ENCODE assay signal across 8 cellular contexts in the genomic region with DNA sequence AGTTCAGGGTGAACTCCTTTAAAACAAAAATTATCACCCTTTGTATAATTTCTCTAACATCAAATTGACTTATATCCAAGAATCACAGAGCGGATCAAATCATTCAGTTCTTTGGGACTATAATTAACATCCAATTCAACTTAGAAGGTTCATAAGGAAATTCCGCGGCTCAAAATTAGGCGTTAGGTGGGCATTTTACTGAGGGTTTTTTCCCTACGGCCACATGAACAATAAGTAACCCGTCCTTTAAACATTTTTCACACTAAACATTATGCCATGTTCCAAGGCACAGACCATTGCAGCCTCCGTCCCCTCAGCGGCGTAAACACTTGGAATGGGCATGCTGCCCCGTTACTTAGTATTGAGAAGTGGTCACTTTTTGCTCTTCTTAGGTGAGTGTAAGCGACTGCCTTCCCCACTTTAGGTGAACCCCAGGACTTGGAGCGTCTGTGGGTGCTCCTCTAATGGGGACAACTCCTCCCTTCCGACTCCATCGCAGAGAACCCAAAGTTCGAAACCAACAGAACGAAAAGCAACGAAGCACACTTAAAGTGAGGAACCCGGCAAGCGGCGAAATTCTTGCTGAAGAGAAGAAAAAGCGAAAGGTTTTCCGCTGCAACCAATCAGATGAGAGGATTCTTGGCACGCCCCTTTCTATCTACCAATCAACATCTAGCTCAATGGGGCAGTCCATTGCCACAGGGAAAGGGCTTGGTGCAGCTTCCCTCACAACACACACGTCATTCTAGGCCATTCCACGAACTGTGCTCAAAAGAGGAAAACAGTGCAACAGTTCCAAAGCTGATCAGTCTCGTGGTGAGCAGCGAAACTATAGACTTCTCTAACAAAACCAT. TPM values are rescaled to one million over a fixed set of nuclear protein-coding genes. Genes with fewer than 3 reads are reported as not detected.
DNase-seq lines count a peak whose midpoint lies in the region; ATAC-seq and TF ChIP-seq lines count a peak whose summit lies in the region.

No MANE protein-coding gene starts in this region.

- H3K36me3 ChIP-seq in SK-N-SH (replicated peaks in 1 of 2; ENCODE audit: control insufficient read depth in 1 of 2, insufficient read depth in 2 of 2, low read length in 1 of 2) (no peaks in the 10 kb centered on the region), trophoblast cell (ENCODE audit: control insufficient read depth in 1 of 2, insufficient read depth in 2 of 2, low read length in 2 of 2) (no peaks in the 10 kb centered on the region), transverse colon (no peaks in the 10 kb centered on the region)

- TF ChIP-seq EP300 in SK-N-SH (IDR thresholded peaks at IDR 0.05; ENCODE audit: borderline replicate concordance in 1 of 2, low read depth in 1 of 2, low read length in 1 of 2) = no peak
- TF ChIP-seq EP300 in transverse colon (IDR thresholded peaks at IDR 0.05; ENCODE audit: low read depth) = no peak

- H3K79me2 ChIP-seq in SK-N-SH (ENCODE audit: insufficient read depth) (peaks cover 40% of the 10 kb centered on the region), trophoblast cell (ENCODE audit: control insufficient read depth, insufficient read depth, low read length, poor library complexity) (peaks cover 19% of the 10 kb centered on the region)

- peak overlapping the region; percentile 96 for H2AFZ ChIP-seq in SK-N-SH (ENCODE audit: low read depth)
- peak overlapping the region; percentile 48 for H2AFZ ChIP-seq in trophoblast cell (ENCODE audit: insufficient read depth, low read length, poor library complexity)

- peak overlapping the region; percentile 86 to 99 for H3K27ac ChIP-seq in SK-N-SH (ENCODE audit: low read depth in 2 of 2, low read length in 1 of 2)
- H3K27ac ChIP-seq in trophoblast cell (ENCODE audit: low read depth, low read length) = peak overlapping the region; percentile 93
- H3K27ac ChIP-seq in transverse colon = peak overlapping the region; percentile 97 to 99 (median 99)

- H2AK5ac ChIP-seq in trophoblast cell (ENCODE audit: low read length) = peak overlapping the region; percentile 21

- H2BK12ac ChIP-seq in trophoblast cell (ENCODE audit: low read length) = peak overlapping the region; percentile 72

- under 1% methylated on average over 27 of the region's 27 CpGs for WGBS in SK-N-SH (ENCODE audit: low lambda C conversion rate)
- WGBS in trophoblast cell (ENCODE audit: extremely low coverage, insufficient coverage, insufficient read length) = no CpG with 5 or more reads among the region's 27 CpGs
- 0 to 2% methylated on average over 7 to 27 of the region's 27 CpGs for WGBS in transverse colon (ENCODE audit: low coverage in 1 of 2), 2 donors

- H3K23ac ChIP-seq in trophoblast cell (ENCODE audit: low read length) = no peak overlapping the region

- peak overlapping the region; percentile 95 to 97 for H3K4me3 ChIP-seq in SK-N-SH (ENCODE audit: low read depth in 2 of 2, low read length in 1 of 2)
- H3K4me3 ChIP-seq in trophoblast cell (ENCODE audit: low read depth, low read length) = peak overlapping the region; percentile 78
- H3K4me3 ChIP-seq in transverse colon = peak overlapping the region; percentile 56 to 85 (median 78)

- in situ Hi-C loops in transverse colon (cut with MboI; ENCODE audit: low pct_ligation_motif_present in 1 of 4, low pct_unique_long_range_greater_than_20kb in 1 of 4, low sequenced_read_pairs in 3 of 4) = no loop called here

- no peaks in the 10 kb centered on the region for H3K27me3 Mint-ChIP-seq in activated naive CD8-positive, alpha-beta T cell treated with anti-CD3 and anti-CD28 coated beads, Interleukin-2, amount 50 U/mL, for 24 hours

- H3K4me2 ChIP-seq in SK-N-SH (peak overlapping the region; percentile 84), trophoblast cell (ENCODE audit: low read length) (peak overlapping the region; percentile 92)

- TF ChIP-seq POLR2A in GM10847 (IDR thresholded peaks at IDR 0.05; ENCODE audit: extremely low read depth, insufficient read length) (peak; percentile 19), transverse colon (IDR thresholded peaks at IDR 0.05) (peak; percentile 83)

- no peaks in the 10 kb centered on the region for H3K9me3 ChIP-seq in SK-N-SH
- no peaks in the 10 kb centered on the region for H3K9me3 ChIP-seq in trophoblast cell (ENCODE audit: insufficient read depth, low read depth, low read length)
- no peaks in the 10 kb centered on the region for H3K9me3 ChIP-seq in transverse colon

- peak overlapping the region; percentile 86 for H2BK5ac ChIP-seq in trophoblast cell (ENCODE audit: low read depth, low read length, poor library complexity)

- peak overlapping the region; percentile 78 for H3K14ac ChIP-seq in trophoblast cell (ENCODE audit: low read length)

- peak overlapping the region; percentile 46 for H4K12ac ChIP-seq in trophoblast cell (ENCODE audit: low read depth, low read length)

- H4K8ac ChIP-seq in trophoblast cell (ENCODE audit: low read depth, low read length) = peak overlapping the region; percentile 70

- no peaks in the 10 kb centered on the region for H3K9me2 ChIP-seq in SK-N-SH

- peak overlapping the region; percentile 90 for H3K4me3 Mint-ChIP-seq in activated naive CD8-positive, alpha-beta T cell treated with anti-CD3 and anti-CD28 coated beads, Interleukin-2, amount 50 U/mL, for 24 hours

- H3K18ac ChIP-seq in trophoblast cell (ENCODE audit: low read length) = peak overlapping the region; percentile 67

- H3K9ac ChIP-seq in SK-N-SH = peak overlapping the region; percentile 89
- H3K9ac ChIP-seq in trophoblast cell (ENCODE audit: low read length) = peak overlapping the region; percentile 95

- peaks cover 10% of the 10 kb centered on the region for H3F3A ChIP-seq in SK-N-SH (replicated peaks; ENCODE audit: insufficient read depth)

- peak overlapping the region; percentile 97 for H3K27ac Mint-ChIP-seq in activated naive CD8-positive, alpha-beta T cell treated with anti-CD3 and anti-CD28 coated beads, Interleukin-2, amount 50 U/mL, for 24 hours

- POLR2A ChIA-PET in SK-N-SH (lab: Yijun Ruan, JAX) = interaction anchor here (0.6 to 1.5 kb wide), 8 partner anchors 10 to 1131 kb away, joined by 3 to 4 read pairs (median 3); no protein-coding TSS in a partner anchor

- H4K20me1 ChIP-seq in SK-N-SH (ENCODE audit: insufficient read depth) = peaks cover 33% of the 10 kb centered on the region

- TF ChIP-seq CTCF in SK-N-SH (IDR thresholded peaks at IDR 0.05) = no peak
- TF ChIP-seq CTCF in transverse colon (IDR thresholded peaks at IDR 0.05) = no peak

- H3K36me3 Mint-ChIP-seq in activated naive CD8-positive, alpha-beta T cell treated with anti-CD3 and anti-CD28 coated beads, Interleukin-2, amount 50 U/mL, for 24 hours (ENCODE audit: low read depth) = peaks cover 3% of the 10 kb centered on the region

- peaks cover 25% of the 10 kb centered on the region for H3K79me1 ChIP-seq in trophoblast cell (ENCODE audit: low read length)

- no peak for TF ChIP-seq RAD21 in SK-N-SH (IDR thresholded peaks at IDR 0.05; ENCODE audit: low read length)

- intact Hi-C loops in cardiac septum (cut with DNase I) = loop anchor here (2.0 kb wide), 1 partner anchor 87 kb away; a partner anchor contains a TSS
- intact Hi-C loops in transverse colon (cut with DNase I; ENCODE audit: low total_unique reads) = no loop called here

- peaks cover 49% of the 10 kb centered on the region for H3K4me1 Mint-ChIP-seq in activated naive CD8-positive, alpha-beta T cell treated with anti-CD3 and anti-CD28 coated beads, Interleukin-2, amount 50 U/mL, for 24 hours

- no peaks in the 10 kb centered on the region for H3K9me3 Mint-ChIP-seq in activated naive CD8-positive, alpha-beta T cell treated with anti-CD3 and anti-CD28 coated beads, Interleukin-2, amount 50 U/mL, for 24 hours

- H2BK120ac ChIP-seq in trophoblast cell (ENCODE audit: insufficient read depth, low read length, poor library complexity) = peak overlapping the region; percentile 29

- H3K4ac ChIP-seq in trophoblast cell (ENCODE audit: low read depth, low read length) = peak overlapping the region; percentile 41

- CTCF ChIA-PET in SK-N-SH (lab: Yijun Ruan, JAX) = no interaction called here

- no peaks in the 10 kb centered on the region for H3K27me3 ChIP-seq in SK-N-SH (ENCODE audit: insufficient read depth)
- no peaks in the 10 kb centered on the region for H3K27me3 ChIP-seq in trophoblast cell (ENCODE audit: insufficient read depth, low read length)
- no peaks in the 10 kb centered on the region for H3K27me3 ChIP-seq in transverse colon

- peak overlapping the region; percentile 60 for H4K91ac ChIP-seq in trophoblast cell (ENCODE audit: low read depth, low read length)

- ATAC-seq in HG02610 (IDR thresholded peaks at IDR 0.05; ENCODE audit: unreplicated experiment) = peak; percentile 73
- peak; percentile 77 for ATAC-seq in activated naive CD8-positive, alpha-beta T cell treated with anti-CD3 and anti-CD28 coated beads, Interleukin-2, amount 50 U/mL, for 24 hours

- DNase-seq in NCI-H1092 (lab: John Stamatoyannopoulos, UW) (peak; percentile 93), SK-N-SH (peak; percentile 83), cardiac septum (ENCODE audit: low spot score) (peak; percentile 92), trophoblast cell (peak; percentile 95 to 98), transverse colon (peak; percentile 92)
- DNase-seq in activated naive CD8-positive, alpha-beta T cell treated with anti-CD3 and anti-CD28 coated beads, Interleukin-2, amount 50 U/mL, for 24 hours = peak; percentile 80

- peaks cover 0 to 30% of the 10 kb centered on the region in 2 experiments; a peak in 2 of 4 replicates for H3K4me1 ChIP-seq in SK-N-SH (ENCODE audit: control insufficient read depth in 1 of 2, insufficient read depth in 2 of 2, low read depth in 1 of 2, low read length in 1 of 2)
- H3K4me1 ChIP-seq in trophoblast cell (ENCODE audit: control insufficient read depth in 1 of 2, insufficient read depth in 2 of 2, low read length in 2 of 2) = peaks cover 0 to 3% of the 10 kb centered on the region in 2 experiments
- peaks cover 7 to 37% (median 22%) of the 10 kb centered on the region in 4 donors for H3K4me1 ChIP-seq in transverse colon

TF ChIP-seq in SK-N-SH, 30 proteins besides CTCF, POLR2A, EP300 and RAD21 (continues in another document):
- no peak for TF ChIP-seq JUND (IDR thresholded peaks at IDR 0.05)
- TF ChIP-seq TAF1 (IDR thresholded peaks at IDR 0.05; ENCODE audit: borderline replicate concordance, low read depth, low read length) = peak; percentile 44; the same call in 1 of the 2 replicates
- TF ChIP-seq FOSL2 (IDR thresholded peaks at IDR 0.05; ENCODE audit: borderline replicate concordance, low read depth) = no peak
- no peak for TF ChIP-seq SMC3 (IDR thresholded peaks at IDR 0.05; ENCODE audit: low read depth, low read length)

RNA-seq across cellular contexts. Expression of a gene that starts 0.9 kb away (rescaled TPM):
- polyA plus RNA-seq in SK-N-SH (2012; rRNA removed) = 5.4 and 7.6 TPM in 2 replicates
- polyA plus RNA-seq in SK-N-SH (2012; cell fraction: cytosol; rRNA removed) = 8.6 and 9.9 TPM in 2 replicates
- 4.4 and 10.0 TPM in 2 replicates for polyA plus RNA-seq in SK-N-SH (2012; cell fraction: nucleus; rRNA removed)
- 27.4 TPM for total RNA-seq in cardiac septum
- 143 and 152 TPM in 2 replicates for polyA plus RNA-seq in trophoblast cell (2013)
- total RNA-seq in transverse colon = 10 to 100 TPM; 10.1 to 48.4 (median 21.6) TPM

Comparison
In these comparisons a context has a peak if more than half of its experiments do, and no peak if none do; other contexts are left out.
1. Peak in every context shown above with its lines: DNase-seq, ATAC-seq, H3K4me3 ChIP-seq and H3K27ac ChIP-seq.